In the genomic region with DNA sequence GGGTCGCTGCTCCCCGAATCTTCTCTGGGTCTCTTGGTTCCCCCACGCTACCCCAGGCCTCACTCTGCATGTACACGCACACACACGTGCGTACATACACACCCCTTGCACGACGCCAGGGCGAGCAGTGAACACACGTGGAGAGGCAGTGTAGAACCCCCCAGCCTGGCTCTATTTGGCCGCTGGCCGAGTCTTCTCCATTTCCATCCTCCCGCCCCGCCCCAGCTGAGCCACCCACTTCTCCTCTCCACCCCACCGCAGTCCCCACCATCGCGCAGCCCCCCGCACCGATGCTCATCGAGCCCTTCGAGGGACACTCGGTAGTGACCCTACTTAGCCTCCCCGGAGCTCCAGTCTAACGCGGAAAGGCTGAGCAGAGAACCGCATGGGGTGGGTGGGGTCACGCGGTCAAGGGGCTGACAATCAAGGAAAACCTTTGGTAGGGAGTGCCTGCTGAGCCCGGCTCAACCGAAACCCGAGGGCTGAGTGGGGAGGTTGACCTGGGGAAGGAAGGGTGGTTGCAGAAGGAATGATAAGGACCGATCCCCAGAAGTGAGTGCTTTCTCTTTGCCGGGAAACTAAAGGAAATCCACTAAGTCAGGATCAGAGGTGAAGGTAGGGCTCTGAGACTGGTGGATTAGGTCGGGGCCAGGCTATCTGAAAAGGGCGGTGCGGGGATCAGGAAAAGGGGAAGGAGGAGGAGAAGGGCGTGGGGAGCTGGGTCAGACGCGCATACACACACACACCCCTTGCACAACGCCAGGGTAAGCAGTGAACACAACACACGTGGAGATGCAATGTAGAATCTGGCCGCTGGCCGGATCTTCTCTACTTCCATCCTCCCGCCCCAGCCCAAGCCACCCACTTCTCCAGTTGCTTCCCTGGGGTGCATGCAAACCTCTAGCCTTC, we compare ENCODE assay signal across 8 cellular contexts. TPM values are rescaled to one million over a fixed set of nuclear protein-coding genes. Genes with fewer than 3 reads are reported as not detected.
DNase-seq lines count a peak whose midpoint lies in the region; ATAC-seq and TF ChIP-seq lines count a peak whose summit lies in the region.

No MANE protein-coding gene starts in this region.

- peak; percentile 35 for DNase-seq in NCI-H510A treated with DMSO at 0.1 percent for 48 hours (lab: John Stamatoyannopoulos, UW)
- DNase-seq in NCI-H510A (lab: John Stamatoyannopoulos, UW): no peak
- DNase-seq in RWPE2 (ENCODE audit: low spot score): no peak
- peak; percentile 15 for DNase-seq in natural killer cell

- ATAC-seq in RWPE2 (ENCODE audit: low read depth) (peak; percentile 48), esophagus mucosa (peak; percentile 70), natural killer cell (peak in 2 of 3 donors; percentile 25 to 35), HG03196 (IDR thresholded peaks at IDR 0.05; ENCODE audit: unreplicated experiment) (no peak), HG02870 (IDR thresholded peaks at IDR 0.05; ENCODE audit: unreplicated experiment) (no peak), GM19467 (IDR thresholded peaks at IDR 0.05; ENCODE audit: unreplicated experiment) (no peak)

- peaks cover 21% of the 10 kb centered on the region for H3K27me3 ChIP-seq in RWPE2 (ENCODE audit: insufficient read depth, poor library complexity, severe bottlenecking)

- TF ChIP-seq CTCF in RWPE2 (IDR thresholded peaks at IDR 0.05; ENCODE audit: poor library complexity, severe bottlenecking): no peak
- TF ChIP-seq CTCF in natural killer cell (IDR thresholded peaks at IDR 0.05): no peak

- H3K4me1 ChIP-seq in RWPE2 (ENCODE audit: insufficient read depth, poor library complexity, severe bottlenecking): no peaks in the 10 kb centered on the region

- H3K4me3 ChIP-seq in RWPE2 (ENCODE audit: severe bottlenecking): no peak overlapping the region

- H3K9me3 ChIP-seq in RWPE2 (ENCODE audit: severe bottlenecking): no peaks in the 10 kb centered on the region

- peaks cover 7 to 27% of the 10 kb centered on the region in 2 donors for H3K27me3 Mint-ChIP-seq in natural killer cell (ENCODE audit: low read depth in 2 of 2)

- intact Hi-C loops in natural killer cell (cut with micrococcal nuclease): loop anchor here (5.0 kb wide), 1 partner anchor 252 kb away; no protein-coding TSS in a partner anchor

- no peak overlapping the region for H3K27ac ChIP-seq in RWPE2 (ENCODE audit: poor library complexity, severe bottlenecking)

- H3K27ac Mint-ChIP-seq in natural killer cell: peak overlapping the region in 1 of 2 donors; percentile 64

- no peaks in the 10 kb centered on the region for H3K36me3 Mint-ChIP-seq in natural killer cell

- no peaks in the 10 kb centered on the region for H3K36me3 ChIP-seq in RWPE2 (ENCODE audit: low read depth)

- peak overlapping the region; percentile 79 for H3K4me3 Mint-ChIP-seq in natural killer cell

- H3K4me1 Mint-ChIP-seq in natural killer cell: peaks cover 30 to 50% of the 10 kb centered on the region in 2 donors

- H3K9me3 Mint-ChIP-seq in natural killer cell: no peaks in the 10 kb centered on the region

RNA-seq across cellular contexts. Expression of a gene that starts 49.8 kb away (rescaled TPM):
- total RNA-seq in esophagus mucosa: 2.0 TPM
- total RNA-seq in natural killer cell: 1 to 10 TPM in 2 of 3 donors, under 1 TPM in 1; 0.49 to 2.3 (median 1.5) TPM

RNA-seq across cellular contexts. Expression of a gene that starts 58.0 kb away (rescaled TPM):
- total RNA-seq in esophagus mucosa (1.7 TPM), natural killer cell (10 to 100 TPM; 17.1 to 21.7 (median 20.4) TPM)

Comparison
In these comparisons a context has a peak if more than half of its experiments do, and no peak if none do; other contexts are left out.
1. DNase-seq: peak in NCI-H510A treated with DMSO at 0.1 percent for 48 hours (single experiment) and natural killer cell (single experiment); none in NCI-H510A (single experiment) and RWPE2 (single experiment).
2. ATAC-seq: peak in RWPE2 (single experiment), esophagus mucosa (single experiment) and natural killer cell (2 of 3); none in HG03196 (single experiment), HG02870 (single experiment) and GM19467 (single experiment).